In the genomic region with DNA sequence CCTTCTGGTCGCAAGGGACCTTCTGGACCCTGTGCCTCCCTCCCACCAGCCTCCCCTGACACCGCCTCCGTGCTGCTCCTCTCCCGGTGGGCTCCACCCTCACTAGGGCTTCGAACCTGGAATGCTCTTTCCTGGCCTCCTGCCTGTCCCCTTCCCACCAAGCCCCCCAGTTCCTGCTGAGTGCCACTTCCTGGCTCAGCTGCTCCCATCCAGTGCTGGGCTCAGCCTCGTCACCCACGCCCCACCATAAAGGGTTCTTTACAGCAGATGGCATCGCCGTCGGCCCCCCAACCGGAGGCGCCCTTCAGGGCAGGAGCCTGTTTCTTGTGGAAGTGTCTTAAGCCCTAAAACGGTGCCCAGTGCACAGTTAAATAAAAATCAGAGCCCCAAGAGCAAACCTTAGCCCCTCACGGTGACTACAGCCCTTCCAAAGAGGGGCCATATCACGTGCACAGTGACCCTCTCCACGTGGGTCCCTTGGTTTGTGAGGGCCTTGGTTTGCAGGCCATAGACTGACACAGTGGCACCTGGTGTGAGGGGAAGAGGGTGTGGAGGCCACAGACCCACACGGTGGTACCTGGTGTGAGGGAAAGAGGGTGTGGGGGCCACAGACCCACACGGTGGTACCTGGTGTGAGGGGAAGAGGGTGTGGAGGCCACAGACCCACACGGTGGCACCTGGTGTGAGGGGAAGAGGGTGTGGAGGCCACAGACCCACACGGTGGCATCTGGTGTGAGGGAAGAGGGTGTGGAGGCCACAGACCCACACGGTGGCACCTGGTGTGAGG, we compare ENCODE assay signal across 14 cellular contexts.
DNase-seq lines count a peak whose midpoint lies in the region; ATAC-seq and TF ChIP-seq lines count a peak whose summit lies in the region.
"Had no signal": no experiment of that assay in that cellular context is flagged by ENCODE, and none has a peak within 500 bp of the region (broad histone marks: within the 10 kb centered on the region; RNA-seq: fewer than 3 reads in every experiment).

No MANE protein-coding gene starts in this region.

- DNase-seq in Right ventricle myocardium inferior (ENCODE audit: missing footprints) (peak; percentile 43), heart right ventricle (no peak), left ventricle myocardium superior (peak; percentile 19), prostate gland (ENCODE audit: low spot score) (peak; percentile 2), aorta (peak; percentile 42 to 60), mucosa of gallbladder (ENCODE audit: low spot score) (no peak), hypothalamus (lab: John Stamatoyannopoulos, UW) (no peak)
- DNase-seq: AML-193, DMS79 treated with DMSO at 0.1 percent for 48 hours, GOT3, NCI-H2107, SK-N-SH had no signal

- H3K36me3 ChIP-seq in heart right ventricle (no peaks in the 10 kb centered on the region), prostate gland (no peaks in the 10 kb centered on the region), aorta (ENCODE audit: control insufficient read depth in 1 of 2, insufficient read depth in 2 of 2, low read length in 1 of 2) (no peaks in the 10 kb centered on the region)

- H3K27ac ChIP-seq in heart right ventricle (peak overlapping the region in 1 of 10 donors; percentile 40), prostate gland (no peak overlapping the region), aorta (ENCODE audit: low read depth in 1 of 2, low read length in 2 of 2) (no peak overlapping the region)

- H3K4me1 ChIP-seq in heart right ventricle (peaks cover 6 to 41% (median 16%) of the 10 kb centered on the region in 9 donors), prostate gland (replicated peaks) (no peaks in the 10 kb centered on the region), aorta (ENCODE audit: control insufficient read depth in 1 of 2, insufficient read depth in 2 of 2, low read length in 2 of 2) (peaks cover 0 to 2% of the 10 kb centered on the region in 2 donors)

- no peak overlapping the region for H3K4me3 ChIP-seq in heart right ventricle
- H3K4me3 ChIP-seq in prostate gland: no peak overlapping the region
- H3K4me3 ChIP-seq in aorta (ENCODE audit: low read length in 2 of 2): no peak overlapping the region
- H3K4me3 ChIP-seq: GM12878 had no signal

- no peak for TF ChIP-seq CTCF in heart right ventricle (IDR thresholded peaks at IDR 0.05)
- no peak for TF ChIP-seq CTCF in prostate gland (IDR thresholded peaks at IDR 0.05)

- intact Hi-C loops in Right ventricle myocardium inferior (cut with DNase I) (no loop called here), heart right ventricle (cut with DNase I) (no loop called here), left ventricle myocardium superior (cut with micrococcal nuclease) (no loop called here), prostate gland (cut with DNase I) (no loop called here), aorta (cut with DNase I) (no loop called here)

- no peak for ATAC-seq in Right ventricle myocardium inferior
- no peak for ATAC-seq in heart right ventricle
- no peak for ATAC-seq in left ventricle myocardium superior
- ATAC-seq in aorta (ENCODE audit: low FRiP score): no peak
- ATAC-seq in HG03469 (IDR thresholded peaks at IDR 0.05; ENCODE audit: unreplicated experiment): no peak
- ATAC-seq: GM12878 had no signal

- H3K27me3 ChIP-seq in heart right ventricle (no peaks in the 10 kb centered on the region), prostate gland (replicated peaks; ENCODE audit: insufficient read depth) (no peaks in the 10 kb centered on the region), aorta (ENCODE audit: control insufficient read depth in 1 of 2, insufficient read depth in 2 of 2, low read length in 1 of 2) (no peaks in the 10 kb centered on the region)

- WGBS in heart right ventricle, 2 donors: 89% methylated on average over 21 of the region's 21 CpGs
- 85% methylated on average over 21 of the region's 21 CpGs for WGBS in prostate gland
- 89 to 96% methylated on average over 21 of the region's 21 CpGs for WGBS in aorta, 2 donors

- no peak for TF ChIP-seq POLR2A in prostate gland (IDR thresholded peaks at IDR 0.05)

- H3K9me3 ChIP-seq in heart right ventricle (peaks cover 0 to 10% (median 8%) of the 10 kb centered on the region in 11 donors), prostate gland (no peaks in the 10 kb centered on the region), aorta (ENCODE audit: control insufficient read depth, low read length) (no peaks in the 10 kb centered on the region)
- H3K9me3 ChIP-seq: SK-N-SH had no signal

Comparison
In these comparisons a context has a peak if more than half of its experiments do, and no peak if none do; other contexts are left out.
1. DNase-seq: peak in Right ventricle myocardium inferior (single experiment), left ventricle myocardium superior (single experiment), prostate gland (single experiment) and aorta (2 of 2); none in heart right ventricle (0 of 2), mucosa of gallbladder (single experiment) and hypothalamus (0 of 51).